ENCODE assay signal across 9 cellular contexts in the genomic region with DNA sequence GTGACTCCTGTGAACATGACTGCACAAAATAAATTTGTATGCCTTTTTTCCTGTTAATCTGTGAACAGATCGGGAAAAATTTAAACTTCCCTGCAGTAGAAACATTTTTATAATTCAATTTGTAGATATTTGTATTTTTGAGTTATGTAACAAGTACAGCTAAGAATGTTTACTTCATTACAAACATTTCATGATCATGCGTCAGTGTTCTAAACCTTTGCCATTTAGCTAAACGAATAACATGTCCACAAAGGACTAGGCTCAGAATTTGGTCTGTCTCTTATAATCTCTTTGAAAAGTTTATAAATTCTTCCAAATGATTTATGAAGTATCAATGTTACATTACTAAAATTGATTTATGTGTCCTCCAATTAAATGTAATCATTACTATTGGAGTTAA.
"Had no signal": no experiment of that assay in that cellular context is flagged by ENCODE, and none has a peak within 500 bp of the region (broad histone marks: within the 10 kb centered on the region; RNA-seq: fewer than 3 reads in every experiment).

No MANE protein-coding gene starts in this region.

- H3K9ac ChIP-seq: GM23248 had no signal

- ATAC-seq: HCT116, HepG2, K562 had no signal

- H3K4me3 ChIP-seq: GM23248, K562 had no signal

- DNase-seq: GM23248, H9, HFFc6, Kasumi-1, KG1 had no signal

- H3K27ac ChIP-seq: GM23248, HL-60 had no signal
